In genomic region chr5:172641359-172642045, GRCh38 we compare ENCODE assay signal across 9 cellular contexts. TPM values are rescaled to one million over a fixed set of nuclear protein-coding genes. Genes with fewer than 3 reads are reported as not detected.
DNase-seq lines count a peak whose midpoint lies in the region; ATAC-seq and TF ChIP-seq lines count a peak whose summit lies in the region.
"Had no signal": no experiment of that assay in that cellular context is flagged by ENCODE, and none has a peak within 500 bp of the region (broad histone marks: within the 10 kb centered on the region; RNA-seq: fewer than 3 reads in every experiment).

No MANE protein-coding gene starts in this region.

- TF ChIP-seq POLR2A in erythroblast (IDR thresholded peaks at IDR 0.05; ENCODE audit: low read length): peak; percentile 2

- intact Hi-C loops in Panc1 (cut with micrococcal nuclease; ENCODE audit: unreplicated experiment): no loop called here

- TF ChIP-seq CTCF in Panc1 (IDR thresholded peaks at IDR 0.05): peak; percentile 65; the same call in 1 of the 2 replicates
- peak; percentile 41 for TF ChIP-seq CTCF in neural progenitor cell (IDR thresholded peaks at IDR 0.05)
- TF ChIP-seq CTCF in GM10266 (IDR thresholded peaks at IDR 0.05; ENCODE audit: control insufficient read depth, insufficient read depth, low read depth, missing control alignments): no peak

- peaks cover 28% of the 10 kb centered on the region for H3F3A ChIP-seq in neural progenitor cell (ENCODE audit: low read depth)

- H3K79me2 ChIP-seq in neural progenitor cell (ENCODE audit: low read depth): no peaks in the 10 kb centered on the region

- H4K20me1 ChIP-seq in neural progenitor cell (ENCODE audit: low read depth): peaks cover 44% of the 10 kb centered on the region

- peak overlapping the region; percentile 97 for H3K4me2 ChIP-seq in neural progenitor cell

- H3K9me3 Mint-ChIP-seq in neural progenitor cell: no peaks in the 10 kb centered on the region
- H3K9me3 Mint-ChIP-seq: stimulated activated naive CD8-positive, alpha-beta T cell treated with anti-CD3 and anti-CD28 coated beads, Interleukin-15, Interleukin-2, amounts not matched to agents 100 ng/mL and 50 ng/mL, for 24 hours had no signal

- no peak overlapping the region for H3K27ac ChIP-seq in Panc1 (ENCODE audit: low read length)
- no peak overlapping the region for H3K27ac ChIP-seq in neural progenitor cell

- H3K4me3 Mint-ChIP-seq in neural progenitor cell: peak overlapping the region; percentile 82

- peaks cover 11% of the 10 kb centered on the region for H3K4me1 ChIP-seq in Panc1 (ENCODE audit: control insufficient read depth, insufficient read depth, low read length)
- peaks cover 24% of the 10 kb centered on the region for H3K4me1 ChIP-seq in neural progenitor cell

- in situ Hi-C loops in Panc1 (cut with HindIII; ENCODE audit: low pct_unique_long_range_greater_than_20kb, low sequenced_read_pairs): no loop called here

- H3K4me1 Mint-ChIP-seq in neural progenitor cell: peaks cover 31% of the 10 kb centered on the region

- peak overlapping the region; percentile 91 for H2AFZ ChIP-seq in neural progenitor cell (replicated peaks)

- H3K9ac ChIP-seq in neural progenitor cell: peak overlapping the region; percentile 36

- CTCF ChIA-PET in Panc1 (lab: Charles Lee): no interaction called here

- DNase-seq in activated CD4-positive, alpha-beta T cell treated with anti-CD3 and anti-CD28 coated beads for 48 hours: peak; percentile 6
- DNase-seq in activated CD4-positive, alpha-beta T cell treated with anti-CD3 and anti-CD28 coated beads for 1 hour: no peak
- DNase-seq in Panc1 (ENCODE audit: low read depth, low spot score) (no peak), erythroblast (lab: John Stamatoyannopoulos, UW) (no peak), neural progenitor cell (ENCODE audit: low spot score) (peak; percentile 68), GM10266 (ENCODE audit: extremely low spot score) (no peak), GM19240 (ENCODE audit: insufficient read length, low spot score) (no peak)

- H3K27ac Mint-ChIP-seq in neural progenitor cell: no peak overlapping the region
- H3K27ac Mint-ChIP-seq: stimulated activated naive CD8-positive, alpha-beta T cell treated with anti-CD3 and anti-CD28 coated beads, Interleukin-15, Interleukin-2, amounts not matched to agents 100 ng/mL and 50 ng/mL, for 24 hours had no signal

- POLR2A ChIA-PET in Panc1 (lab: Charles Lee): no interaction called here

- H3K27me3 Mint-ChIP-seq in neural progenitor cell (ENCODE audit: insufficient read depth, low read depth): peaks cover 19% of the 10 kb centered on the region

- H3K9me3 ChIP-seq in Panc1 (ENCODE audit: control insufficient read depth, insufficient read depth, low read depth, low read length) (no peaks in the 10 kb centered on the region), neural progenitor cell (ENCODE audit: low read depth) (no peaks in the 10 kb centered on the region)

- peak; percentile 74 for ATAC-seq in Panc1
- ATAC-seq in GM21515 (IDR thresholded peaks at IDR 0.05; ENCODE audit: unreplicated experiment): no peak

- H3K4me3 ChIP-seq in Panc1 (ENCODE audit: low read depth in 2 of 2, low read length in 2 of 2) (peak overlapping the region; percentile 62 to 70), neural progenitor cell (peak overlapping the region; percentile 92)

- H3K36me3 Mint-ChIP-seq in neural progenitor cell: no peaks in the 10 kb centered on the region

- H3K36me3 ChIP-seq in Panc1 (ENCODE audit: control insufficient read depth, insufficient read depth, low read length) (no peaks in the 10 kb centered on the region), neural progenitor cell (no peaks in the 10 kb centered on the region)

- BruUV-seq in Panc1 (replicated peaks; lab: Mats Ljungman, UMichigan): no TSS peak

- H3K27me3 ChIP-seq in Panc1 (ENCODE audit: control insufficient read depth, insufficient read depth, low read length) (peaks cover 4% of the 10 kb centered on the region; the same call in 1 of the 2 replicates), neural progenitor cell (peaks cover 33% of the 10 kb centered on the region)

RNA-seq across cellular contexts. Expression of gene NEURL1B, which starts 0.4 kb away (rescaled TPM):
- total RNA-seq in Panc1 (2021; ENCODE audit: unreplicated experiment): 5.3 TPM
- 4.5 TPM for polyA plus RNA-seq in Panc1 (2012; ENCODE audit: insufficient read length)
- 12.1 and 20.2 TPM in 2 replicates for total RNA-seq in neural progenitor cell (ENCODE audit: low replicate concordance)

Comparison
In these comparisons a context has a peak if more than half of its experiments do, and no peak if none do; other contexts are left out.
1. DNase-seq: peak in activated CD4-positive, alpha-beta T cell treated with anti-CD3 and anti-CD28 coated beads for 48 hours (single experiment) and neural progenitor cell (single experiment); none in activated CD4-positive, alpha-beta T cell treated with anti-CD3 and anti-CD28 coated beads for 1 hour (single experiment), Panc1 (single experiment), erythroblast (0 of 2), GM10266 (single experiment) and GM19240 (single experiment).